ENCODE assay signal across 14 cellular contexts in genomic region chr15:76197703-76198455, GRCh38.
A peak's percentile ranks its signal among the peaks of the same experiment; 100 is the strongest.
DNase-seq lines count a peak whose midpoint lies in the region; ATAC-seq and TF ChIP-seq lines count a peak whose summit lies in the region.
"Had no signal": no experiment of that assay in that cellular context is flagged by ENCODE, and none has a peak within 500 bp of the region (broad histone marks: within the 10 kb centered on the region; RNA-seq: fewer than 3 reads in every experiment).

No MANE protein-coding gene starts in this region.

- peak overlapping the region; percentile 67 for H3K27ac Mint-ChIP-seq in dendritic cell treated with granulocyte-macrophage colony-stimulating factor and Interleukin-4, amounts not matched to agents 40 ng/mL and 50 ng/mL, for 4 days

- H2AFZ ChIP-seq in IMR-90 (replicated peaks; ENCODE audit: low read length, poor library complexity), result no peak overlapping the region
- H2AFZ ChIP-seq: parathyroid adenoma had no signal

- H4K91ac ChIP-seq in IMR-90 (ENCODE audit: insufficient read depth, low read depth, low read length), result no peak overlapping the region; the same call in 1 of the 2 replicates

- H3K27me3 Mint-ChIP-seq in dendritic cell treated with granulocyte-macrophage colony-stimulating factor and Interleukin-4, amounts not matched to agents 40 ng/mL and 50 ng/mL, for 4 days, result peaks cover 14% of the 10 kb centered on the region
- H3K27me3 Mint-ChIP-seq: type B pancreatic cell had no signal

- intact Hi-C loops in IMR-90 (cut with micrococcal nuclease) (loop anchor here (2.0 kb wide), 1 partner anchor 1345 kb away; no protein-coding TSS in a partner anchor), psoas muscle (cut with DNase I) (loop anchor here in 1 of 2 donors (5.0 to 10.0 kb wide), 2 partner anchors 114 to 667 kb away; partner anchors contain the start of gene ETFA)
- intact Hi-C loops in dendritic cell treated with granulocyte-macrophage colony-stimulating factor and Interleukin-4, amounts not matched to agents 40 ng/mL and 50 ng/mL, for 4 days (cut with micrococcal nuclease), result no loop called here

- H2BK20ac ChIP-seq in IMR-90 (ENCODE audit: low read depth, low read length), result no peak overlapping the region

- H2BK15ac ChIP-seq in IMR-90 (ENCODE audit: low read depth, low read length), result no peak overlapping the region

- H3K4me3 Mint-ChIP-seq in dendritic cell treated with granulocyte-macrophage colony-stimulating factor and Interleukin-4, amounts not matched to agents 40 ng/mL and 50 ng/mL, for 4 days, result no peak overlapping the region
- H3K4me3 Mint-ChIP-seq: type B pancreatic cell had no signal

- dilution Hi-C loops in IMR-90 (cut with HindIII; ENCODE audit: low sequenced_read_pairs, unreplicated experiment), result no loop called here

- H3K79me1 ChIP-seq in IMR-90 (ENCODE audit: low read depth in 1 of 2, low read length in 2 of 2), result 0 out of 4 replicates have a peak, but pooled peaks cover 0 to 4% of the 10 kb centered on the region in 2 experiments

- no peak overlapping the region for H3K18ac ChIP-seq in IMR-90 (ENCODE audit: low read depth, low read length)

- DNase-seq in DMS53 (lab: John Stamatoyannopoulos, UW) (peak; percentile 8), DMS53 treated with DMSO at 0.1 percent for 48 hours (lab: John Stamatoyannopoulos, UW; ENCODE audit: unreplicated experiment) (no peak), IMR-90 (no peak), psoas muscle (peak in 1 of 2 donors; percentile 36)
- DNase-seq: 8988T, GOT3, NCI-H1092 treated with DMSO at 0.1 percent for 48 hours had no signal

- no peak overlapping the region for H2BK120ac ChIP-seq in IMR-90 (ENCODE audit: low read depth, low read length)

- H3K9ac ChIP-seq in IMR-90 (ENCODE audit: low read depth, low read length), result no peak overlapping the region
- H3K9ac ChIP-seq: parathyroid adenoma had no signal

- no peak overlapping the region for H3K23ac ChIP-seq in IMR-90 (ENCODE audit: low read depth, low read length)

- no peaks in the 10 kb centered on the region for H3K9me3 Mint-ChIP-seq in dendritic cell treated with granulocyte-macrophage colony-stimulating factor and Interleukin-4, amounts not matched to agents 40 ng/mL and 50 ng/mL, for 4 days
- H3K9me3 Mint-ChIP-seq: type B pancreatic cell had no signal

- H3K27ac ChIP-seq in IMR-90 (ENCODE audit: insufficient read depth, low read length) (no peak overlapping the region), psoas muscle (peak overlapping the region; percentile 82)
- H3K27ac ChIP-seq: parathyroid adenoma had no signal

- H3K27me3 ChIP-seq in IMR-90 (ENCODE audit: control insufficient read depth, insufficient read depth, low read length) (no peaks in the 10 kb centered on the region), psoas muscle (ENCODE audit: insufficient read depth in 3 of 3, low read length in 2 of 3) (no peaks in the 10 kb centered on the region)
- H3K27me3 ChIP-seq: breast epithelium had no signal

- in situ Hi-C loops in IMR-90 (cut with MboI; ENCODE audit: low sequenced_read_pairs), result loop anchor here (5.0 to 10.0 kb wide), 2 partner anchors 134 to 667 kb away; no protein-coding TSS in a partner anchor

- peaks cover 30% of the 10 kb centered on the region for H3K36me3 Mint-ChIP-seq in dendritic cell treated with granulocyte-macrophage colony-stimulating factor and Interleukin-4, amounts not matched to agents 40 ng/mL and 50 ng/mL, for 4 days (ENCODE audit: low read depth)
- H3K36me3 Mint-ChIP-seq: type B pancreatic cell had no signal

- H3K36me3 ChIP-seq in IMR-90 (ENCODE audit: control insufficient read depth, insufficient read depth, low read length) (no peaks in the 10 kb centered on the region), psoas muscle (ENCODE audit: insufficient read depth in 1 of 2, low read depth in 1 of 2) (no peaks in the 10 kb centered on the region)
- H3K36me3 ChIP-seq: breast epithelium had no signal

- BruUV-seq in IMR-90 (replicated peaks; lab: Mats Ljungman, UMichigan), result no TSS peak

- H3K4me2 ChIP-seq in IMR-90 (ENCODE audit: low read depth, low read length), result no peak overlapping the region

- 0 out of 2 replicates have a peak overlapping the region, but pooled peaks have one; percentile 83 for H3K4ac ChIP-seq in IMR-90 (ENCODE audit: low read depth, low read length)

- H3K14ac ChIP-seq in IMR-90 (replicated peaks; ENCODE audit: low read depth, low read length), result peak overlapping the region; percentile 37; the same call in 1 of the 2 replicates

- CTCF ChIA-PET in IMR-90 (lab: Yijun Ruan, JAX), result no interaction called here

- H2AK9ac ChIP-seq in IMR-90 (replicated peaks; ENCODE audit: low read depth, low read length, poor library complexity), result no peak overlapping the region

- H2BK5ac ChIP-seq in IMR-90 (ENCODE audit: low read depth, low read length, poor library complexity, severe bottlenecking), result no peak overlapping the region

- H3K4me1 Mint-ChIP-seq in dendritic cell treated with granulocyte-macrophage colony-stimulating factor and Interleukin-4, amounts not matched to agents 40 ng/mL and 50 ng/mL, for 4 days (ENCODE audit: low read depth), result peaks cover 25% of the 10 kb centered on the region

- H3K4me1 ChIP-seq in IMR-90 (ENCODE audit: control insufficient read depth, insufficient read depth, low read length) (peaks cover 25% of the 10 kb centered on the region), psoas muscle (peaks cover 55% of the 10 kb centered on the region)
- H3K4me1 ChIP-seq: parathyroid adenoma had no signal

- TF ChIP-seq POLR2A in IMR-90 (IDR thresholded peaks at IDR 0.05; ENCODE audit: low read depth, low read length), result no peak
- TF ChIP-seq POLR2A in GM18505 (IDR thresholded peaks at IDR 0.05; ENCODE audit: borderline replicate concordance, extremely low read depth, insufficient read depth, insufficient read length), result no peak

- H3K9me1 ChIP-seq in IMR-90 (ENCODE audit: insufficient read depth, low read length), result peaks cover 29% of the 10 kb centered on the region

- WGBS in IMR-90 (ENCODE audit: extremely low coverage in 2 of 2, insufficient read length in 1 of 2), 2 experiments, result 100% methylated on average over 2 of the region's 8 CpGs; no CpG with 5 or more reads in 1 of the 2 experiments
- WGBS in psoas muscle, 3 donors, result 79 to 89% (median 82%) methylated on average over 8 of the region's 8 CpGs

- H3K9me3 ChIP-seq in IMR-90 (ENCODE audit: control insufficient read depth, insufficient read depth, low read length) (no peaks in the 10 kb centered on the region), psoas muscle (no peaks in the 10 kb centered on the region)
- H3K9me3 ChIP-seq: breast epithelium had no signal

- H3K4me3 ChIP-seq in IMR-90 (ENCODE audit: insufficient read depth, low read depth, low read length), result no peak overlapping the region
- H3K4me3 ChIP-seq in psoas muscle, result no peak overlapping the region

- H3K56ac ChIP-seq in IMR-90 (ENCODE audit: extremely low read depth, insufficient read depth, low read length), result no peak overlapping the region

- H4K5ac ChIP-seq in IMR-90 (ENCODE audit: low read depth, low read length), result no peak overlapping the region

- TF ChIP-seq CTCF in IMR-90 (conservative IDR thresholded peaks at IDR 0.05; ENCODE audit: low read depth, low read length) (no peak), psoas muscle (IDR thresholded peaks at IDR 0.05) (no peak)

- ATAC-seq in IMR-90 (ENCODE audit: low read depth), result no peak
- no peak for ATAC-seq in psoas muscle
- ATAC-seq in GM21717 (IDR thresholded peaks at IDR 0.05; ENCODE audit: unreplicated experiment), result no peak
- ATAC-seq in HG02973 (IDR thresholded peaks at IDR 0.05; ENCODE audit: unreplicated experiment), result no peak
- no peak for ATAC-seq in GM18505 (IDR thresholded peaks at IDR 0.05; ENCODE audit: unreplicated experiment)

- peak overlapping the region; percentile 54; the same call in 1 of the 2 replicates for H2AK5ac ChIP-seq in IMR-90 (ENCODE audit: low read depth, low read length)

- H4K20me1 ChIP-seq in IMR-90 (ENCODE audit: insufficient read depth, low read length), result peaks cover 10% of the 10 kb centered on the region

- H4K8ac ChIP-seq in IMR-90 (ENCODE audit: low read depth in 2 of 2, low read length in 2 of 2), result no peak overlapping the region

- no peak for TF ChIP-seq RAD21 in IMR-90 (IDR thresholded peaks at IDR 0.05; ENCODE audit: low read length)

- POLR2A ChIA-PET in IMR-90 (lab: Charles Lee; ENCODE audit: unreplicated experiment), result no interaction called here

TF ChIP-seq in IMR-90, 13 proteins besides CTCF, POLR2A, EP300 and RAD21:
- TF ChIP-seq MXI1 (IDR thresholded peaks at IDR 0.05; ENCODE audit: borderline replicate concordance, low read depth, low read length) (no peak), SMC3 (IDR thresholded peaks at IDR 0.05; ENCODE audit: low read depth, low read length) (no peak), MAZ (IDR thresholded peaks at IDR 0.05; ENCODE audit: borderline replicate concordance, low read depth, low read length) (no peak), FOS (IDR thresholded peaks at IDR 0.05; ENCODE audit: low read depth, low read length) (no peak), CEBPB (IDR thresholded peaks at IDR 0.05; ENCODE audit: low read depth, low read length) (no peak), NFE2L2 (IDR thresholded peaks at IDR 0.05; ENCODE audit: low read depth, low read length) (no peak), RCOR1 (IDR thresholded peaks at IDR 0.05; ENCODE audit: insufficient replicate concordance, low read length) (no peak), CHD1 (IDR thresholded peaks at IDR 0.05; ENCODE audit: low read depth, low read length) (no peak), RFX5 (IDR thresholded peaks at IDR 0.05; ENCODE audit: low read depth, low read length) (no peak), MAFK (IDR thresholded peaks at IDR 0.05; ENCODE audit: low read depth, low read length) (no peak), BHLHE40 (IDR thresholded peaks at IDR 0.05; ENCODE audit: low read depth, low read length) (no peak)
- TF ChIP-seq, protein P1, sequence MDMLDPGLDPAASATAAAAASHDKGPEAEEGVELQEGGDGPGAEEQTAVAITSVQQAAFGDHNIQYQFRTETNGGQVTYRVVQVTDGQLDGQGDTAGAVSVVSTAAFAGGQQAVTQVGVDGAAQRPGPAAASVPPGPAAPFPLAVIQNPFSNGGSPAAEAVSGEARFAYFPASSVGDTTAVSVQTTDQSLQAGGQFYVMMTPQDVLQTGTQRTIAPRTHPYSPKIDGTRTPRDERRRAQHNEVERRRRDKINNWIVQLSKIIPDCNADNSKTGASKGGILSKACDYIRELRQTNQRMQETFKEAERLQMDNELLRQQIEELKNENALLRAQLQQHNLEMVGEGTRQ (IDR thresholded peaks at IDR 0.05; ENCODE audit: low read depth, low read length), result no peak
- TF ChIP-seq, protein P2, sequence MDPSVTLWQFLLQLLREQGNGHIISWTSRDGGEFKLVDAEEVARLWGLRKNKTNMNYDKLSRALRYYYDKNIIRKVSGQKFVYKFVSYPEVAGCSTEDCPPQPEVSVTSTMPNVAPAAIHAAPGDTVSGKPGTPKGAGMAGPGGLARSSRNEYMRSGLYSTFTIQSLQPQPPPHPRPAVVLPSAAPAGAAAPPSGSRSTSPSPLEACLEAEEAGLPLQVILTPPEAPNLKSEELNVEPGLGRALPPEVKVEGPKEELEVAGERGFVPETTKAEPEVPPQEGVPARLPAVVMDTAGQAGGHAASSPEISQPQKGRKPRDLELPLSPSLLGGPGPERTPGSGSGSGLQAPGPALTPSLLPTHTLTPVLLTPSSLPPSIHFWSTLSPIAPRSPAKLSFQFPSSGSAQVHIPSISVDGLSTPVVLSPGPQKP (IDR thresholded peaks at IDR 0.05; ENCODE audit: borderline replicate concordance, low read depth, low read length), result no peak
